Comparison of ENCODE assay signal across 15 cellular contexts in genomic region chr15:83153288-83153687, GRCh38.
"Had no signal": no experiment of that assay in that cellular context is flagged by ENCODE, and none has a peak within 500 bp of the region (broad histone marks: within the 10 kb centered on the region; RNA-seq: fewer than 3 reads in every experiment).

No MANE protein-coding gene starts in this region.

- H3K4me3 ChIP-seq: cardiac muscle cell, pancreas, stomach, uterus had no signal

- H3K9me3 ChIP-seq: neutrophil, pancreas, stomach, uterus had no signal

- H3K4me1 ChIP-seq: pancreas, stomach, uterus had no signal

- H3K27me3 ChIP-seq: cardiac muscle cell, neutrophil, pancreas, stomach, uterus had no signal

- H3K36me3 ChIP-seq: neutrophil, pancreas, uterus had no signal

- DNase-seq: activated CD4-positive, alpha-beta memory T cell treated with anti-CD3 and anti-CD28 coated beads for 36 hours; activated CD4-positive, alpha-beta T cell treated with anti-CD3 and anti-CD28 coated beads for 48 hours; activated naive CD4-positive, alpha-beta T cell treated with Interleukin-2 at 50 U/mL for 16 hours; activated naive CD8-positive, alpha-beta T cell treated with anti-CD3 and anti-CD28 coated beads, Interleukin-2, amount 10 ng/mL, durations not matched to agents 7 days and 5 days; activated T-cell treated with anti-CD3 and anti-CD28 coated beads, Interleukin-2, amount 50 U/mL, for 48 hours; amygdala; hypothalamus; pancreas; right cardiac atrium; stomach; trophoblast cell; uterus had no signal

- ATAC-seq: pancreas; right cardiac atrium; stimulated activated memory B cell treated with anti-CD40 and anti-IgM and Interleukin-4, amounts not matched to agents 10 μg/mL and 1 μg/mL and 100 μg/mL, for 72 hours had no signal

- H3K27ac ChIP-seq: cardiac muscle cell, neutrophil, pancreas, stomach, uterus had no signal
